ENCODE assay signal across 16 cellular contexts in genomic region chr7:132353902-132354301, GRCh38.
"Had no signal": no experiment of that assay in that cellular context is flagged by ENCODE, and none has a peak within 500 bp of the region (broad histone marks: within the 10 kb centered on the region; RNA-seq: fewer than 3 reads in every experiment).

No MANE protein-coding gene starts in this region.

- DNase-seq: effector CD4-positive, alpha-beta T cell; endodermal cell; foreskin melanocyte; kidney; left colon; mesendoderm; naive B cell; posterior cingulate gyrus; small intestine; stimulated activated CD4-positive, alpha-beta T cell treated with anti-CD3 and anti-CD28 coated beads, Interleukin-2, amount 100 ng/mL, for 48 hours; stimulated activated naive CD4-positive, alpha-beta T cell treated with Interleukin-2 at 50 U/mL for 16 hours; trophoblast cell had no signal

- H3K36me3 ChIP-seq: right atrium auricular region had no signal

- ATAC-seq: left colon had no signal

- H3K79me2 ChIP-seq: hepatocyte had no signal

- H3K4me3 Mint-ChIP-seq: endodermal cell, naive B cell, nephron had no signal

- H2AFZ ChIP-seq: hepatocyte had no signal

- H3K27ac ChIP-seq: coronary artery, hepatocyte, right atrium auricular region had no signal

- H3K9me3 ChIP-seq: right atrium auricular region had no signal

- H3K4me1 Mint-ChIP-seq: endodermal cell, naive B cell had no signal

- H3K9me3 Mint-ChIP-seq: endodermal cell, naive B cell, nephron had no signal

- H3K4me3 ChIP-seq: coronary artery, hepatocyte, right atrium auricular region had no signal

- H3K27me3 ChIP-seq: hepatocyte, right atrium auricular region had no signal

- H3K36me3 Mint-ChIP-seq: naive B cell had no signal

- H3K27ac Mint-ChIP-seq: endodermal cell, naive B cell had no signal

- H3K4me2 ChIP-seq: hepatocyte had no signal
